Comparison of ENCODE assay signal across 26 cellular contexts in the genomic region with DNA sequence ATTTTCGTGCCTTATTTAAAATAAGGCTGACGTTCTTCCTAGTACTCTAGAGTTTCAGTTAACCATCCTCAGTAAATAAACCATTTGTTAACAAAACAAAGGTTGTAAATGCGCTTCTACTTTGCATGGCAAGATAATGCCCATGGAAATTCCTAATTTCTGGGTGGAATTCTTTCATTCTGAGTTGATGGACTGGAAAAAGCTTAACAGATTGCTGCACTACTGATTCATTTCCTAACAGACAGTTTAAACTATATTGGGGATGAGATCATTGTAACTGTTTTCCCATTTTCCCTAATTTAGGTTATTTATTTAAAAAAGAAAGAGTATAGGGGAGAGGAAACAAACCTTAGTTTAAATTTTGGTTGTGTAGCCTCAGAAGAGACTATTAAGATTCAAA.
DNase-seq lines count a peak whose midpoint lies in the region; FAIRE-seq and TF ChIP-seq lines count a peak whose summit lies in the region.
"Had no signal": no experiment of that assay in that cellular context is flagged by ENCODE, and none has a peak within 500 bp of the region (broad histone marks: within the 10 kb centered on the region; RNA-seq: fewer than 3 reads in every experiment).

No MANE protein-coding gene starts in this region.

- H3K9me3 Mint-ChIP-seq in astrocyte (ENCODE audit: unreplicated experiment) = no peaks in the 10 kb centered on the region

- H3K36me3 ChIP-seq in HUES48 (ENCODE audit: control insufficient read depth, insufficient read depth, low read length) (no peaks in the 10 kb centered on the region), astrocyte (ENCODE audit: insufficient read depth, low read length) (no peaks in the 10 kb centered on the region), kidney (ENCODE audit: control insufficient read depth in 1 of 2, insufficient read depth in 2 of 2, low read length in 2 of 2) (no peaks in the 10 kb centered on the region)
- H3K36me3 ChIP-seq: cardiac muscle cell, HAP-1, upper lobe of left lung had no signal

- H3K27ac ChIP-seq in HUES48 (ENCODE audit: low read depth, low read length) = no peak overlapping the region
- peak overlapping the region; percentile 83 for H3K27ac ChIP-seq in astrocyte (ENCODE audit: low read depth, low read length)
- H3K27ac ChIP-seq in kidney (ENCODE audit: low read depth in 2 of 2, low read length in 2 of 2) = no peak overlapping the region
- H3K27ac ChIP-seq: cardiac muscle cell, upper lobe of left lung had no signal

- H2AFZ ChIP-seq in astrocyte (ENCODE audit: low read depth, low read length) = peak overlapping the region; percentile 23

- DNase-seq in Daoy (ENCODE audit: low read depth) (peak; percentile 47), astrocyte (ENCODE audit: low read depth) (peak; percentile 56), iris pigment epithelial cell (ENCODE audit: low read depth) (peak; percentile 49), kidney (no peak), NCI-H2107 (lab: John Stamatoyannopoulos, UW) (no peak), GM13977 (ENCODE audit: low spot score) (no peak)
- no peak for DNase-seq in effector CD8-positive, alpha-beta T cell (lab: John Stamatoyannopoulos, UW)
- DNase-seq: activated CD8-positive, alpha-beta memory T cell treated with anti-CD3 and anti-CD28 coated beads for 24 hours; activated T-cell treated with anti-CD3 and anti-CD28 coated beads, Interleukin-2, amount 50 U/mL, for 1 hour; CD8-positive, alpha-beta memory T cell; cortex of kidney; DMS53; glutamatergic neuron; naive B cell; NCI-H1092 treated with DMSO at 0.1 percent for 48 hours; NCI-H2029; NCI-H345; Right ventricle myocardium superior; upper lobe of left lung had no signal

- H3K9ac ChIP-seq in HUES48 (ENCODE audit: low read depth, low read length) = no peak overlapping the region
- peak overlapping the region; percentile 46 for H3K9ac ChIP-seq in astrocyte (ENCODE audit: low read length)
- no peak overlapping the region for H3K9ac ChIP-seq in kidney (ENCODE audit: low read length in 2 of 2)

- H4K20me1 ChIP-seq in astrocyte (ENCODE audit: insufficient read depth, low read length) = no peaks in the 10 kb centered on the region

- H3K27me3 ChIP-seq in HUES48 (ENCODE audit: control insufficient read depth, insufficient read depth, low read length) (no peaks in the 10 kb centered on the region), astrocyte (ENCODE audit: insufficient read depth, low read length) (no peaks in the 10 kb centered on the region)
- H3K27me3 ChIP-seq: cardiac muscle cell, upper lobe of left lung had no signal

- no peaks in the 10 kb centered on the region for H3K27me3 Mint-ChIP-seq in astrocyte (ENCODE audit: low read depth, unreplicated experiment)
- H3K27me3 Mint-ChIP-seq: CD8-positive, alpha-beta memory T cell; memory B cell; naive B cell had no signal

- intact Hi-C loops in kidney (cut with DNase I) = no loop called here

- peak overlapping the region; percentile 31; the same call in 1 of the 2 replicates for H3K4me3 ChIP-seq in HUES48 (ENCODE audit: low read depth, low read length)
- no peak overlapping the region for H3K4me3 ChIP-seq in astrocyte (ENCODE audit: insufficient read depth, low read depth, low read length)
- H3K4me3 ChIP-seq in kidney (ENCODE audit: low read length in 2 of 2) = no peak overlapping the region
- H3K4me3 ChIP-seq: cardiac muscle cell, HAP-1, upper lobe of left lung had no signal

- H3K27ac Mint-ChIP-seq in astrocyte (ENCODE audit: unreplicated experiment) = peak overlapping the region; percentile 64
- H3K27ac Mint-ChIP-seq: CD8-positive, alpha-beta memory T cell; memory B cell; naive B cell had no signal

- H3K4me1 Mint-ChIP-seq in astrocyte (ENCODE audit: low read depth, unreplicated experiment) = peaks cover 47% of the 10 kb centered on the region
- H3K4me1 Mint-ChIP-seq: CD8-positive, alpha-beta memory T cell; memory B cell; naive B cell had no signal

- no peaks in the 10 kb centered on the region for H3K9me3 ChIP-seq in HUES48 (ENCODE audit: control insufficient read depth, insufficient read depth, low read length)
- H3K9me3 ChIP-seq in astrocyte (ENCODE audit: insufficient read depth, low read depth, low read length) = no peaks in the 10 kb centered on the region
- no peaks in the 10 kb centered on the region for H3K9me3 ChIP-seq in kidney (ENCODE audit: control insufficient read depth in 1 of 2, low read length in 2 of 2)
- H3K9me3 ChIP-seq: HAP-1, upper lobe of left lung had no signal

- TF ChIP-seq CTCF in astrocyte (IDR thresholded peaks at IDR 0.05; ENCODE audit: insufficient read depth, low read depth, low read length) (no peak), kidney (IDR thresholded peaks at IDR 0.05; ENCODE audit: borderline replicate concordance, extremely low read depth, insufficient read depth) (no peak), GM13977 (IDR thresholded peaks at IDR 0.05; ENCODE audit: extremely low read depth, insufficient read depth, missing control alignments) (no peak)

- in situ Hi-C loops in GM13977 (cut with MboI; ENCODE audit: low pct_unique_long_range_greater_than_20kb, low sequenced_read_pairs, unreplicated experiment) = no loop called here

- H3K4me3 Mint-ChIP-seq in astrocyte (ENCODE audit: unreplicated experiment) = no peak overlapping the region
- H3K4me3 Mint-ChIP-seq: CD8-positive, alpha-beta memory T cell; memory B cell; naive B cell had no signal

- peak overlapping the region; percentile 69 for H3K4me2 ChIP-seq in astrocyte (ENCODE audit: low read length)

- FAIRE-seq in astrocyte (lab: Jason Lieb, UNC) (no peak), kidney (lab: Jason Lieb, UNC) (no peak)
- FAIRE-seq: A204.1, GM12891, HepG2 had no signal

- H3K36me3 Mint-ChIP-seq in astrocyte (ENCODE audit: low read depth, unreplicated experiment) = no peaks in the 10 kb centered on the region
- H3K36me3 Mint-ChIP-seq: CD8-positive, alpha-beta memory T cell; memory B cell; naive B cell had no signal

- no peaks in the 10 kb centered on the region for H3K79me2 ChIP-seq in astrocyte (ENCODE audit: insufficient read depth, low read length)

- H3K4me1 ChIP-seq in HUES48 (ENCODE audit: control insufficient read depth, insufficient read depth, low read length) (peaks cover 20% of the 10 kb centered on the region), astrocyte (ENCODE audit: insufficient read depth, low read length) (peaks cover 25% of the 10 kb centered on the region), kidney (ENCODE audit: control insufficient read depth in 1 of 2, insufficient read depth in 1 of 2, low read depth in 1 of 2, low read length in 2 of 2) (no peaks in the 10 kb centered on the region)
- H3K4me1 ChIP-seq: upper lobe of left lung had no signal

Comparison
In these comparisons a context has a peak if more than half of its experiments do, and no peak if none do; other contexts are left out.
1. DNase-seq: peak in Daoy (single experiment), astrocyte (single experiment) and iris pigment epithelial cell (single experiment); none in kidney (single experiment), NCI-H2107 (single experiment), GM13977 (single experiment) and effector CD8-positive, alpha-beta T cell (single experiment).